In the genomic region with DNA sequence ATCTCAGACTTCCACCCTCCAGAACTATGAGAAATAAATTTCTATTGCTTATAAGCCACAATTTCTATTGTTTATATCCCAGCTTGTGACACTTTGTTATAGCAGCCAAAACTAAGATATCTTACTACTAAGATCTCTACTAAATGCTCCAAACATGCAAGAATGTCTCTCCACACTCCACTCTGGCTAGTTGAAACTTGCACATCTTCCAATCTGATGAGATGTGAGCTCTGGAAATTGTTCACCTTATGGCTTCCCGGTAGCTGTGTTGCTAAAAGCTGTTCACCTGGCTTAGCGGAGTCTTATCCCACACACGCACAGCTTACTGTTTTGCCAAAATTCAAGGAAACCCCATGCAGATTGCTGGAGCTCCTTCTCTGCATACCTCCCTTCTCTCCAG, we compare ENCODE assay signal across 1 cellular context.
TF ChIP-seq lines count a peak whose summit lies in the region.

No MANE protein-coding gene starts in this region.

TF ChIP-seq in H1, 55 proteins besides CTCF, POLR2A, EP300 and RAD21:
- TF ChIP-seq SIN3A (conservative IDR thresholded peaks at IDR 0.05 in 1 of 2, IDR thresholded peaks at IDR 0.05 in 1 of 2; ENCODE audit: low read depth in 1 of 2, low read length in 2 of 2) (no peak), RBBP5 (IDR thresholded peaks at IDR 0.05; ENCODE audit: borderline replicate concordance, low read depth, low read length) (no peak), HDAC6 (IDR thresholded peaks at IDR 0.05; ENCODE audit: low read depth, low read length) (no peak), KDM1A (IDR thresholded peaks at IDR 0.05; ENCODE audit: borderline replicate concordance, low read length) (no peak), HDAC2 (IDR thresholded peaks at IDR 0.05; ENCODE audit: borderline replicate concordance in 1 of 2, low read depth in 2 of 2, low read length in 2 of 2) (no peak), EZH2 (IDR thresholded peaks at IDR 0.05; ENCODE audit: low read depth, low read length, severe bottlenecking) (no peak), SRF (IDR thresholded peaks at IDR 0.05; ENCODE audit: low read depth, low read length) (no peak), MAFK (IDR thresholded peaks at IDR 0.05; ENCODE audit: low read depth, low read length) (no peak), EGR1 (IDR thresholded peaks at IDR 0.05; ENCODE audit: borderline replicate concordance, low read depth, low read length) (no peak), BRCA1 (IDR thresholded peaks at IDR 0.05; ENCODE audit: low read depth, low read length) (no peak), TAF7 (optimal IDR thresholded peaks at IDR 0.05; ENCODE audit: borderline replicate concordance, low read depth, low read length) (no peak), ASH2L (IDR thresholded peaks at IDR 0.05; ENCODE audit: low read length) (no peak), CTBP2 (IDR thresholded peaks at IDR 0.05; ENCODE audit: borderline replicate concordance, insufficient read depth, insufficient read length, low read length) (no peak), CBX8 (IDR thresholded peaks at IDR 0.05; ENCODE audit: borderline replicate concordance, low read depth, low read length) (no peak)
- TF ChIP-seq, protein P1, sequence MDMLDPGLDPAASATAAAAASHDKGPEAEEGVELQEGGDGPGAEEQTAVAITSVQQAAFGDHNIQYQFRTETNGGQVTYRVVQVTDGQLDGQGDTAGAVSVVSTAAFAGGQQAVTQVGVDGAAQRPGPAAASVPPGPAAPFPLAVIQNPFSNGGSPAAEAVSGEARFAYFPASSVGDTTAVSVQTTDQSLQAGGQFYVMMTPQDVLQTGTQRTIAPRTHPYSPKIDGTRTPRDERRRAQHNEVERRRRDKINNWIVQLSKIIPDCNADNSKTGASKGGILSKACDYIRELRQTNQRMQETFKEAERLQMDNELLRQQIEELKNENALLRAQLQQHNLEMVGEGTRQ (IDR thresholded peaks at IDR 0.05; ENCODE audit: low read length) = no peak
- TF ChIP-seq, protein P2, sequence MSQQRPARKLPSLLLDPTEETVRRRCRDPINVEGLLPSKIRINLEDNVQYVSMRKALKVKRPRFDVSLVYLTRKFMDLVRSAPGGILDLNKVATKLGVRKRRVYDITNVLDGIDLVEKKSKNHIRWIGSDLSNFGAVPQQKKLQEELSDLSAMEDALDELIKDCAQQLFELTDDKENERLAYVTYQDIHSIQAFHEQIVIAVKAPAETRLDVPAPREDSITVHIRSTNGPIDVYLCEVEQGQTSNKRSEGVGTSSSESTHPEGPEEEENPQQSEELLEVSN (IDR thresholded peaks at IDR 0.05) = no peak
